18 cellular contexts compared by ENCODE assay signal in genomic region chr11:64660205-64660604, GRCh38.
DNase-seq lines count a peak whose midpoint lies in the region; ATAC-seq and TF ChIP-seq lines count a peak whose summit lies in the region.
"Had no signal": no experiment of that assay in that cellular context is flagged by ENCODE, and none has a peak within 500 bp of the region (broad histone marks: within the 10 kb centered on the region; RNA-seq: fewer than 3 reads in every experiment).

No MANE protein-coding gene starts in this region.

- no peak for TF ChIP-seq RAD21 in IMR-90 (IDR thresholded peaks at IDR 0.05; ENCODE audit: low read length)

- ATAC-seq in IMR-90 (ENCODE audit: low read depth) (no peak), aorta (ENCODE audit: low FRiP score) (peak; percentile 1)
- no peak for ATAC-seq in stimulated activated effector memory CD8-positive, alpha-beta T cell treated with anti-CD3 and anti-CD28 coated beads, Interleukin-12 subunit alpha, Interleukin-12 subunit beta, amount 100 ng/mL, for 72 hours
- ATAC-seq: activated CD8-positive, alpha-beta T cell treated with anti-CD3 and anti-CD28 coated beads, Interleukin-2, amount 10 ng/mL, durations not matched to agents 7 days and 5 days had no signal

- peak overlapping the region; percentile 64 for H3K4ac ChIP-seq in IMR-90 (ENCODE audit: low read depth, low read length)

- no peak overlapping the region for H3K4me3 Mint-ChIP-seq in MCF 10A (ENCODE audit: unreplicated experiment)
- H3K4me3 Mint-ChIP-seq in CD4-positive, alpha-beta memory T cell = no peak overlapping the region
- no peak overlapping the region for H3K4me3 Mint-ChIP-seq in stimulated activated effector memory CD8-positive, alpha-beta T cell treated with anti-CD3 and anti-CD28 coated beads, Interleukin-12 subunit alpha, Interleukin-12 subunit beta, amount 100 ng/mL, for 72 hours
- H3K4me3 Mint-ChIP-seq: activated CD8-positive, alpha-beta T cell treated with anti-CD3 and anti-CD28 coated beads, Interleukin-2, amount 10 ng/mL, durations not matched to agents 7 days and 5 days; activated naive CD4-positive, alpha-beta T cell treated with anti-CD3 and anti-CD28 coated beads, Interleukin-2, amount 10 ng/mL, durations not matched to agents 7 days and 5 days; activated T-cell treated with anti-CD3 and anti-CD28 coated beads, Interleukin-2, amount 50 U/mL, for 24 hours had no signal

- dilution Hi-C loops in IMR-90 (cut with HindIII; ENCODE audit: low sequenced_read_pairs, unreplicated experiment) = no loop called here

- H3K4me2 ChIP-seq in IMR-90 (ENCODE audit: low read depth, low read length) (no peak overlapping the region), osteoblast (ENCODE audit: insufficient read depth, low read length) (peak overlapping the region; percentile 92)

- H2BK20ac ChIP-seq in IMR-90 (ENCODE audit: low read depth, low read length) = peak overlapping the region; percentile 72

- H3K27ac ChIP-seq in IMR-90 (ENCODE audit: insufficient read depth, low read length) = no peak overlapping the region; the same call in 1 of the 2 replicates
- peak overlapping the region; percentile 94 for H3K27ac ChIP-seq in osteoblast (ENCODE audit: low read depth, low read length)
- peak overlapping the region in 1 of 2 donors; percentile 74 for H3K27ac ChIP-seq in aorta (ENCODE audit: low read depth in 1 of 2, low read length in 2 of 2)
- no peak overlapping the region for H3K27ac ChIP-seq in CD4-positive, alpha-beta memory T cell (ENCODE audit: low read depth, low read length)
- H3K27ac ChIP-seq: neutrophil had no signal

- peaks cover 18% of the 10 kb centered on the region for H3K79me2 ChIP-seq in osteoblast (ENCODE audit: insufficient read depth, low read length)

- no peak overlapping the region for H3K56ac ChIP-seq in IMR-90 (ENCODE audit: extremely low read depth, insufficient read depth, low read length)

- peaks cover 15% of the 10 kb centered on the region for H3K4me1 Mint-ChIP-seq in MCF 10A (ENCODE audit: insufficient read depth, unreplicated experiment)
- no peaks in the 10 kb centered on the region for H3K4me1 Mint-ChIP-seq in CD4-positive, alpha-beta memory T cell
- peaks cover 6% of the 10 kb centered on the region for H3K4me1 Mint-ChIP-seq in stimulated activated effector memory CD8-positive, alpha-beta T cell treated with anti-CD3 and anti-CD28 coated beads, Interleukin-12 subunit alpha, Interleukin-12 subunit beta, amount 100 ng/mL, for 72 hours

- POLR2A ChIA-PET in IMR-90 (lab: Charles Lee; ENCODE audit: unreplicated experiment) = no interaction called here
- POLR2A ChIA-PET in MCF 10A (lab: Yijun Ruan, JAX) = interaction anchor here (0.6 to 1.5 kb wide), 3 partner anchors 20 to 1259 kb away, joined by 3 to 5 read pairs (median 3); no protein-coding TSS in a partner anchor
- POLR2A ChIA-PET in CD4-positive, alpha-beta memory T cell (lab: Charles Lee; ENCODE audit: partially characterized antibody) = no interaction called here

- no peaks in the 10 kb centered on the region for H3K9me3 Mint-ChIP-seq in MCF 10A (ENCODE audit: unreplicated experiment)
- no peaks in the 10 kb centered on the region for H3K9me3 Mint-ChIP-seq in CD4-positive, alpha-beta memory T cell
- H3K9me3 Mint-ChIP-seq in stimulated activated effector memory CD8-positive, alpha-beta T cell treated with anti-CD3 and anti-CD28 coated beads, Interleukin-12 subunit alpha, Interleukin-12 subunit beta, amount 100 ng/mL, for 72 hours = no peaks in the 10 kb centered on the region
- H3K9me3 Mint-ChIP-seq: activated naive CD4-positive, alpha-beta T cell treated with anti-CD3 and anti-CD28 coated beads, Interleukin-2, amount 10 ng/mL, durations not matched to agents 7 days and 5 days; activated T-cell treated with anti-CD3 and anti-CD28 coated beads, Interleukin-2, amount 50 U/mL, for 24 hours had no signal

- H3K4me3 ChIP-seq in IMR-90 (ENCODE audit: insufficient read depth, low read depth, low read length) (no peak overlapping the region), osteoblast (ENCODE audit: insufficient read depth, low read length) (peak overlapping the region; percentile 75), aorta (ENCODE audit: low read length in 2 of 2) (peak overlapping the region in 1 of 2 donors; percentile 18)
- H3K4me3 ChIP-seq in CD4-positive, alpha-beta memory T cell (ENCODE audit: low read length in 2 of 2) = no peak overlapping the region
- H3K4me3 ChIP-seq: thyroid gland had no signal

- no peak overlapping the region for H4K5ac ChIP-seq in IMR-90 (ENCODE audit: low read depth, low read length)

- no peaks in the 10 kb centered on the region for H3K79me1 ChIP-seq in IMR-90 (ENCODE audit: low read depth in 1 of 2, low read length in 2 of 2)

- in situ Hi-C loops in IMR-90 (cut with MboI; ENCODE audit: low sequenced_read_pairs) = no loop called here

- peak overlapping the region; percentile 87 for H2AK9ac ChIP-seq in IMR-90 (replicated peaks; ENCODE audit: low read depth, low read length, poor library complexity)

- H3K27ac Mint-ChIP-seq in MCF 10A (ENCODE audit: low read depth, unreplicated experiment) = peak overlapping the region; percentile 66
- no peak overlapping the region for H3K27ac Mint-ChIP-seq in CD4-positive, alpha-beta memory T cell
- H3K27ac Mint-ChIP-seq in stimulated activated effector memory CD8-positive, alpha-beta T cell treated with anti-CD3 and anti-CD28 coated beads, Interleukin-12 subunit alpha, Interleukin-12 subunit beta, amount 100 ng/mL, for 72 hours = no peak overlapping the region
- H3K27ac Mint-ChIP-seq: activated CD8-positive, alpha-beta T cell treated with anti-CD3 and anti-CD28 coated beads, Interleukin-2, amount 10 ng/mL, durations not matched to agents 7 days and 5 days; activated naive CD4-positive, alpha-beta T cell treated with anti-CD3 and anti-CD28 coated beads, Interleukin-2, amount 10 ng/mL, durations not matched to agents 7 days and 5 days; activated T-cell treated with anti-CD3 and anti-CD28 coated beads, Interleukin-2, amount 50 U/mL, for 24 hours had no signal

- peak overlapping the region; percentile 80; the same call in 2 of the 3 replicates for H2BK15ac ChIP-seq in IMR-90 (ENCODE audit: low read depth, low read length)

- H3K4me1 ChIP-seq in IMR-90 (ENCODE audit: control insufficient read depth, insufficient read depth, low read length) = peaks cover 13% of the 10 kb centered on the region
- H3K4me1 ChIP-seq in osteoblast (ENCODE audit: insufficient read depth, low read length) = peaks cover 55% of the 10 kb centered on the region
- no peaks in the 10 kb centered on the region for H3K4me1 ChIP-seq in aorta (ENCODE audit: control insufficient read depth in 1 of 2, insufficient read depth in 2 of 2, low read length in 2 of 2)
- no peaks in the 10 kb centered on the region for H3K4me1 ChIP-seq in CD4-positive, alpha-beta memory T cell (ENCODE audit: insufficient read depth, low read length)
- H3K4me1 ChIP-seq: thyroid gland had no signal

- peak overlapping the region; percentile 91 for H2AK5ac ChIP-seq in IMR-90 (ENCODE audit: low read depth, low read length)

- H3K9ac ChIP-seq in IMR-90 (ENCODE audit: low read depth, low read length) = no peak overlapping the region

- H3K9me1 ChIP-seq in IMR-90 (ENCODE audit: insufficient read depth, low read length) = peaks cover 17% of the 10 kb centered on the region

- WGBS in IMR-90 (ENCODE audit: extremely low coverage in 2 of 2, insufficient read length in 1 of 2), 2 experiments = 97% methylated on average over 10 of the region's 10 CpGs; no CpG with 5 or more reads in 1 of the 2 experiments
- 52 to 60% methylated on average over 10 of the region's 10 CpGs for WGBS in aorta, 2 donors

- H2BK120ac ChIP-seq in IMR-90 (ENCODE audit: low read depth, low read length) = peak overlapping the region; percentile 84

- peak overlapping the region; percentile 83 for H2AFZ ChIP-seq in IMR-90 (replicated peaks; ENCODE audit: low read length, poor library complexity)
- H2AFZ ChIP-seq in osteoblast (ENCODE audit: low read length) = peak overlapping the region; percentile 39

- CTCF ChIA-PET in IMR-90 (lab: Yijun Ruan, JAX) = interaction anchor here (0.6 to 2.1 kb wide), 3 partner anchors 10 to 67 kb away, joined by 7 to 9 read pairs (median 8); no protein-coding TSS in a partner anchor
- CTCF ChIA-PET in MCF 10A (lab: Yijun Ruan, JAX) = interaction anchor here (0.6 to 1.7 kb wide), 11 partner anchors 9 to 1774 kb away, joined by 3 to 8 read pairs (median 4); no protein-coding TSS in a partner anchor
- CTCF ChIA-PET in CD4-positive, alpha-beta memory T cell (lab: Charles Lee; ENCODE audit: partially characterized antibody) = no interaction called here

- no peaks in the 10 kb centered on the region for H3K36me3 Mint-ChIP-seq in MCF 10A (ENCODE audit: insufficient read depth, unreplicated experiment)
- H3K36me3 Mint-ChIP-seq in CD4-positive, alpha-beta memory T cell = no peaks in the 10 kb centered on the region
- H3K36me3 Mint-ChIP-seq in stimulated activated effector memory CD8-positive, alpha-beta T cell treated with anti-CD3 and anti-CD28 coated beads, Interleukin-12 subunit alpha, Interleukin-12 subunit beta, amount 100 ng/mL, for 72 hours = no peaks in the 10 kb centered on the region
- H3K36me3 Mint-ChIP-seq: activated naive CD4-positive, alpha-beta T cell treated with anti-CD3 and anti-CD28 coated beads, Interleukin-2, amount 10 ng/mL, durations not matched to agents 7 days and 5 days had no signal

- peak overlapping the region; percentile 6 to 61; a peak in 3 of 4 replicates for H4K8ac ChIP-seq in IMR-90 (ENCODE audit: low read depth in 2 of 2, low read length in 2 of 2)

- H3K9me3 ChIP-seq in IMR-90 (ENCODE audit: control insufficient read depth, insufficient read depth, low read length) (no peaks in the 10 kb centered on the region), osteoblast (ENCODE audit: low read depth, low read length) (no peaks in the 10 kb centered on the region), aorta (ENCODE audit: control insufficient read depth, low read length) (no peaks in the 10 kb centered on the region)
- H3K9me3 ChIP-seq in CD4-positive, alpha-beta memory T cell (ENCODE audit: control insufficient read depth in 1 of 2, low read length in 2 of 2) = no peaks in the 10 kb centered on the region
- H3K9me3 ChIP-seq: heart left ventricle, neutrophil, thyroid gland had no signal

- H4K20me1 ChIP-seq in IMR-90 (ENCODE audit: insufficient read depth, low read length) (no peaks in the 10 kb centered on the region), osteoblast (ENCODE audit: insufficient read depth, low read length) (peaks cover 20% of the 10 kb centered on the region)

- no peaks in the 10 kb centered on the region for H3K27me3 Mint-ChIP-seq in MCF 10A (ENCODE audit: insufficient read depth, unreplicated experiment)
- H3K27me3 Mint-ChIP-seq in CD4-positive, alpha-beta memory T cell = no peaks in the 10 kb centered on the region
- H3K27me3 Mint-ChIP-seq: activated T-cell treated with anti-CD3 and anti-CD28 coated beads, Interleukin-2, amount 50 U/mL, for 24 hours had no signal

- H4K91ac ChIP-seq in IMR-90 (ENCODE audit: insufficient read depth, low read depth, low read length) = peak overlapping the region; percentile 68

- H3K36me3 ChIP-seq in IMR-90 (ENCODE audit: control insufficient read depth, insufficient read depth, low read length) (no peaks in the 10 kb centered on the region), osteoblast (ENCODE audit: insufficient read depth, low read length) (peaks cover 17% of the 10 kb centered on the region), aorta (ENCODE audit: control insufficient read depth in 1 of 2, insufficient read depth in 2 of 2, low read length in 1 of 2) (no peaks in the 10 kb centered on the region)
- H3K36me3 ChIP-seq in CD4-positive, alpha-beta memory T cell (ENCODE audit: insufficient read depth, low read length) = no peaks in the 10 kb centered on the region
- H3K36me3 ChIP-seq: heart left ventricle, neutrophil, thyroid gland had no signal

- H3K18ac ChIP-seq in IMR-90 (ENCODE audit: low read depth, low read length) = no peak overlapping the region; the same call in 1 of the 2 replicates

- DNase-seq in IMR-90 = no peak
- DNase-seq in MCF 10A (ENCODE audit: unreplicated experiment) = no peak
- no peak for DNase-seq in osteoblast (ENCODE audit: insufficient read length, low spot score, missing footprints)
- DNase-seq in aorta = no peak
- DNase-seq in CD4-positive, alpha-beta memory T cell = no peak
- DNase-seq in KG1 (lab: John Stamatoyannopoulos, UW) = no peak
- DNase-seq in stimulated activated effector memory CD8-positive, alpha-beta T cell treated with anti-CD3 and anti-CD28 coated beads, Interleukin-12 subunit alpha, Interleukin-12 subunit beta, amount 100 ng/mL, for 72 hours (ENCODE audit: low spot score in 2 of 2) = no peak
- DNase-seq: activated CD8-positive, alpha-beta T cell treated with anti-CD3 and anti-CD28 coated beads, Interleukin-2, amount 10 ng/mL, durations not matched to agents 7 days and 5 days; activated naive CD4-positive, alpha-beta T cell treated with anti-CD3 and anti-CD28 coated beads, Interleukin-2, amount 10 ng/mL, durations not matched to agents 7 days and 5 days; activated T-cell treated with anti-CD3 and anti-CD28 coated beads, Interleukin-2, amount 50 U/mL, for 24 hours; NCI-H1417; NCI-H2107; RPMI8226; stimulated activated CD4-positive, alpha-beta T cell treated with anti-CD3 and anti-CD28 coated beads, Interleukin-15, amount 100 ng/mL, for 24 hours; T-helper 9 cell; thyroid gland had no signal

- no peak for TF ChIP-seq CTCF in IMR-90 (conservative IDR thresholded peaks at IDR 0.05; ENCODE audit: low read depth, low read length)
- TF ChIP-seq CTCF in MCF 10A (IDR thresholded peaks at IDR 0.05; ENCODE audit: unreplicated experiment) = no peak
- no peak for TF ChIP-seq CTCF in osteoblast (IDR thresholded peaks at IDR 0.05; ENCODE audit: extremely low read depth, low read depth, low read length)

- TF ChIP-seq POLR2A in IMR-90 (IDR thresholded peaks at IDR 0.05; ENCODE audit: low read depth, low read length) = no peak

- no peak overlapping the region for H3K23ac ChIP-seq in IMR-90 (ENCODE audit: low read depth, low read length)

- H3K27me3 ChIP-seq in IMR-90 (ENCODE audit: control insufficient read depth, insufficient read depth, low read length) (no peaks in the 10 kb centered on the region; the same call in 1 of the 2 replicates), osteoblast (ENCODE audit: insufficient read depth, low read length) (no peaks in the 10 kb centered on the region), aorta (ENCODE audit: control insufficient read depth in 1 of 2, insufficient read depth in 2 of 2, low read length in 1 of 2) (no peaks in the 10 kb centered on the region)
- H3K27me3 ChIP-seq in CD4-positive, alpha-beta memory T cell (ENCODE audit: insufficient read depth, low read length) = no peaks in the 10 kb centered on the region
- H3K27me3 ChIP-seq: neutrophil, thyroid gland had no signal

- intact Hi-C loops in IMR-90 (cut with micrococcal nuclease) = no loop called here
- intact Hi-C loops in MCF 10A (cut with micrococcal nuclease) = no loop called here
- intact Hi-C loops in aorta (cut with DNase I) = loop anchor here in 1 of 2 donors (1.0 kb wide), 1 partner anchor 28 kb away; no protein-coding TSS in a partner anchor
- intact Hi-C loops in CD4-positive, alpha-beta memory T cell (cut with micrococcal nuclease) = no loop called here

- H3K14ac ChIP-seq in IMR-90 (replicated peaks; ENCODE audit: low read depth, low read length) = peak overlapping the region; percentile 65

- H2BK5ac ChIP-seq in IMR-90 (ENCODE audit: low read depth, low read length, poor library complexity, severe bottlenecking) = peak overlapping the region; percentile 74

- BruUV-seq in IMR-90 (replicated peaks; lab: Mats Ljungman, UMichigan) (no TSS peak), MCF 10A (replicated peaks; lab: Mats Ljungman, UMichigan) (no TSS peak)
